ENCODE assay signal across 8 cellular contexts in genomic region chr6:3848380-3848779, GRCh38. TPM values are rescaled to one million over a fixed set of nuclear protein-coding genes. Genes with fewer than 3 reads are reported as not detected.
DNase-seq lines count a peak whose midpoint lies in the region; ATAC-seq and TF ChIP-seq lines count a peak whose summit lies in the region.

No MANE protein-coding gene starts in this region.

- no peak overlapping the region for H2BK5ac ChIP-seq in trophoblast cell (ENCODE audit: low read depth, low read length, poor library complexity)

- no peak for TF ChIP-seq CTCF in DOHH2 (IDR thresholded peaks at IDR 0.05; ENCODE audit: low read depth, low read length, poor library complexity, severe bottlenecking)
- no peak for TF ChIP-seq CTCF in esophagus squamous epithelium (IDR thresholded peaks at IDR 0.05)

- peak overlapping the region; percentile 41 for H3K14ac ChIP-seq in trophoblast cell (ENCODE audit: low read length)

- no peaks in the 10 kb centered on the region for H3K9me2 ChIP-seq in DOHH2 (replicated peaks; ENCODE audit: control insufficient read depth, low read length)

- H3K4me3 ChIP-seq in DOHH2 (ENCODE audit: low read length) (peak overlapping the region; percentile 78), esophagus squamous epithelium (peak overlapping the region in 3 of 4 donors; percentile 52 to 67 (median 65)), trophoblast cell (ENCODE audit: low read depth, low read length) (no peak overlapping the region)

- no peak for ATAC-seq in HG03354 (IDR thresholded peaks at IDR 0.05; ENCODE audit: poor library complexity, severe bottlenecking, unreplicated experiment)

- peak overlapping the region; percentile 55 for H4K12ac ChIP-seq in trophoblast cell (ENCODE audit: low read depth, low read length)

- peaks cover 7% of the 10 kb centered on the region for H3K79me1 ChIP-seq in trophoblast cell (ENCODE audit: low read length)

- H3K79me2 ChIP-seq in DOHH2 (ENCODE audit: control insufficient read depth, low read length) (no peaks in the 10 kb centered on the region), trophoblast cell (ENCODE audit: control insufficient read depth, insufficient read depth, low read length, poor library complexity) (peaks cover 4% of the 10 kb centered on the region)

- H4K91ac ChIP-seq in trophoblast cell (ENCODE audit: low read depth, low read length): no peak overlapping the region

- H3K4me1 ChIP-seq in DOHH2 (ENCODE audit: control insufficient read depth, low read length) (peaks cover 13% of the 10 kb centered on the region), esophagus squamous epithelium (peaks cover 0 to 45% (median 4%) of the 10 kb centered on the region in 3 donors), trophoblast cell (ENCODE audit: control insufficient read depth in 1 of 2, insufficient read depth in 2 of 2, low read length in 2 of 2) (peaks cover 9 to 11% of the 10 kb centered on the region in 2 experiments)

- H3K4me2 ChIP-seq in DOHH2 (ENCODE audit: low read length) (peak overlapping the region; percentile 51), trophoblast cell (ENCODE audit: low read length) (peak overlapping the region; percentile 68)

- H3K18ac ChIP-seq in trophoblast cell (ENCODE audit: low read length): no peak overlapping the region

- intact Hi-C loops in esophagus squamous epithelium (cut with DNase I): loop anchor here (10.0 kb wide), 1 partner anchor 104 kb away; no protein-coding TSS in a partner anchor

- no peak for TF ChIP-seq POLR2A in esophagus squamous epithelium (IDR thresholded peaks at IDR 0.05)

- H4K8ac ChIP-seq in trophoblast cell (ENCODE audit: low read depth, low read length): peak overlapping the region; percentile 84

- no peaks in the 10 kb centered on the region for H3F3A ChIP-seq in DOHH2 (ENCODE audit: control insufficient read depth, insufficient read depth)

- no peaks in the 10 kb centered on the region for H3K27me3 ChIP-seq in DOHH2 (ENCODE audit: control insufficient read depth, low read length)
- H3K27me3 ChIP-seq in esophagus squamous epithelium: no peaks in the 10 kb centered on the region
- no peaks in the 10 kb centered on the region for H3K27me3 ChIP-seq in trophoblast cell (ENCODE audit: insufficient read depth, low read length)

- H3K9ac ChIP-seq in trophoblast cell (ENCODE audit: low read length): no peak overlapping the region

- no peak overlapping the region for H3K23ac ChIP-seq in trophoblast cell (ENCODE audit: low read length)

- H3K4ac ChIP-seq in trophoblast cell (ENCODE audit: low read depth, low read length): no peak overlapping the region

- H2AK5ac ChIP-seq in trophoblast cell (ENCODE audit: low read length): no peak overlapping the region

- peaks cover 4% of the 10 kb centered on the region; the same call in 1 of the 2 replicates for H3K9me3 ChIP-seq in DOHH2 (ENCODE audit: control insufficient read depth, insufficient read depth, low read length)
- H3K9me3 ChIP-seq in esophagus squamous epithelium: no peaks in the 10 kb centered on the region
- peaks cover 10% of the 10 kb centered on the region for H3K9me3 ChIP-seq in trophoblast cell (ENCODE audit: insufficient read depth, low read depth, low read length)

- H4K20me1 ChIP-seq in DOHH2 (ENCODE audit: control insufficient read depth, insufficient read depth, low read depth, low read length): no peaks in the 10 kb centered on the region

- H2BK120ac ChIP-seq in trophoblast cell (ENCODE audit: insufficient read depth, low read length, poor library complexity): no peak overlapping the region

- DNase-seq in RPMI7951 (ENCODE audit: low read depth): peak; percentile 83
- no peak for DNase-seq in esophagus squamous epithelium (lab: John Stamatoyannopoulos, UW)
- peak in 1 of 2 donors; percentile 41 for DNase-seq in trophoblast cell
- DNase-seq in NCI-H774 (lab: John Stamatoyannopoulos, UW): no peak
- DNase-seq in NCI-H446 (lab: John Stamatoyannopoulos, UW): no peak
- DNase-seq in activated CD4-positive, alpha-beta T cell treated with anti-CD3 and anti-CD28 coated beads, Interleukin-2, amount 50 U/mL, for 1 hour: no peak

- H3K27ac ChIP-seq in DOHH2 (ENCODE audit: low read depth, low read length): no peak overlapping the region
- peak overlapping the region; percentile 73 to 88 (median 79) for H3K27ac ChIP-seq in esophagus squamous epithelium
- no peak overlapping the region for H3K27ac ChIP-seq in trophoblast cell (ENCODE audit: low read depth, low read length)

- H2AFZ ChIP-seq in trophoblast cell (ENCODE audit: insufficient read depth, low read length, poor library complexity): peak overlapping the region; percentile 83

- no peak overlapping the region for H2BK12ac ChIP-seq in trophoblast cell (ENCODE audit: low read length)

- WGBS in esophagus squamous epithelium, 2 donors: 66 to 70% methylated on average over 8 to 9 of the region's 9 CpGs
- WGBS in trophoblast cell (ENCODE audit: extremely low coverage, insufficient coverage, insufficient read length): no CpG with 5 or more reads among the region's 9 CpGs

- H3K36me3 ChIP-seq in DOHH2 (ENCODE audit: control insufficient read depth, low read length) (no peaks in the 10 kb centered on the region), esophagus squamous epithelium (no peaks in the 10 kb centered on the region), trophoblast cell (ENCODE audit: control insufficient read depth in 1 of 2, insufficient read depth in 2 of 2, low read length in 2 of 2) (no peaks in the 10 kb centered on the region)

RNA-seq across cellular contexts. Expression of gene FAM50B, which starts 0.8 kb away (rescaled TPM):
- total RNA-seq in RPMI7951 (2014; rRNA removed; shearing (Covaris generic)): 2.2 and 2.3 TPM in 2 replicates
- 10 to 100 TPM in 3 of 4 donors, 1 to 10 TPM in 1; 4.6 to 12.9 (median 11.8) TPM for total RNA-seq in esophagus squamous epithelium
- 1.3 TPM in 2 replicates for polyA plus RNA-seq in trophoblast cell (2013)

Comparison
In these comparisons a context has a peak if more than half of its experiments do, and no peak if none do; other contexts are left out.
1. H3K27ac ChIP-seq: peak in esophagus squamous epithelium (4 of 4); none in DOHH2 (single experiment) and trophoblast cell (single experiment).